Comparison of ENCODE assay signal across 8 cellular contexts in genomic region chr12:119989619-119990381, GRCh38. TPM values are rescaled to one million over a fixed set of nuclear protein-coding genes. Genes with fewer than 3 reads are reported as not detected.
DNase-seq lines count a peak whose midpoint lies in the region; ATAC-seq lines count a peak whose summit lies in the region.

No MANE protein-coding gene starts in this region.

- peak; percentile 32 for ATAC-seq in HG02840 (IDR thresholded peaks at IDR 0.05; ENCODE audit: low FRiP score, unreplicated experiment)

- peak overlapping the region in 1 of 2 donors; percentile 17 for H3K9ac ChIP-seq in mucosa of rectum (ENCODE audit: low read depth in 1 of 2, low read length in 2 of 2)

- DNase-seq in NCI-H82 (lab: John Stamatoyannopoulos, UW), result peak; percentile 75
- no peak for DNase-seq in NCI-H82 treated with DMSO at 0.1 percent for 48 hours (lab: John Stamatoyannopoulos, UW; ENCODE audit: unreplicated experiment)
- peak; percentile 61 for DNase-seq in NOMO-1 treated with DMSO at 0.1 percent for 48 hours (lab: John Stamatoyannopoulos, UW; ENCODE audit: unreplicated experiment)
- DNase-seq in activated T-cell treated with anti-CD3 and anti-CD28 coated beads, Interleukin-2, amount 50 U/mL, for 24 hours, result peak; percentile 81
- DNase-seq in stimulated activated CD8-positive, alpha-beta memory T cell treated with anti-CD3 and anti-CD28 coated beads, Interleukin-7, amount 100 ng/mL, for 1 hour (ENCODE audit: low read depth in 2 of 2), result peak; percentile 41 to 53

- peak overlapping the region; percentile 86 for H3K4me3 Mint-ChIP-seq in activated T-cell treated with anti-CD3 and anti-CD28 coated beads, Interleukin-2, amount 50 U/mL, for 24 hours

- peaks cover 56% of the 10 kb centered on the region for H3K4me1 Mint-ChIP-seq in activated T-cell treated with anti-CD3 and anti-CD28 coated beads, Interleukin-2, amount 50 U/mL, for 24 hours (ENCODE audit: low read depth)

- no peaks in the 10 kb centered on the region for H3K36me3 ChIP-seq in esophagus (ENCODE audit: control insufficient read depth in 2 of 2, insufficient read depth in 2 of 2, low read length in 1 of 2)
- no peaks in the 10 kb centered on the region for H3K36me3 ChIP-seq in mucosa of rectum (ENCODE audit: control insufficient read depth in 2 of 2, insufficient read depth in 2 of 2, low read length in 2 of 2)

- peak overlapping the region; percentile 67 to 73 for H3K4me3 ChIP-seq in esophagus (ENCODE audit: low read depth in 1 of 2, low read length in 2 of 2)
- peak overlapping the region; percentile 63 to 71 for H3K4me3 ChIP-seq in mucosa of rectum (ENCODE audit: low read length in 2 of 2)

- H3K4me1 ChIP-seq in esophagus (ENCODE audit: control insufficient read depth in 2 of 2, insufficient read depth in 2 of 2, low read length in 1 of 2), result peaks cover 0 to 3% of the 10 kb centered on the region in 2 donors
- peaks cover 9 to 11% of the 10 kb centered on the region in 2 donors for H3K4me1 ChIP-seq in mucosa of rectum (ENCODE audit: control insufficient read depth in 2 of 2, insufficient read depth in 2 of 2, low read length in 2 of 2)

- H3K27me3 ChIP-seq in esophagus (ENCODE audit: control insufficient read depth in 1 of 2, insufficient read depth in 2 of 2, low read length in 2 of 2) (no peaks in the 10 kb centered on the region), mucosa of rectum (ENCODE audit: control insufficient read depth in 2 of 2, insufficient read depth in 2 of 2, low read length in 2 of 2) (peaks cover 0 to 2% of the 10 kb centered on the region in 2 donors)

- WGBS in esophagus, 2 donors, result 1% methylated on average over 27 to 98 of the region's 98 CpGs

- H3K27ac Mint-ChIP-seq in activated T-cell treated with anti-CD3 and anti-CD28 coated beads, Interleukin-2, amount 50 U/mL, for 24 hours, result peak overlapping the region; percentile 88

- peak overlapping the region; percentile 88 to 93 for H3K27ac ChIP-seq in esophagus (ENCODE audit: low read depth in 2 of 2, low read length in 1 of 2)
- H3K27ac ChIP-seq in mucosa of rectum (ENCODE audit: low read depth in 2 of 2, low read length in 2 of 2), result peak overlapping the region; percentile 85 to 86

- H3K9me3 ChIP-seq in esophagus (ENCODE audit: control insufficient read depth in 2 of 2, insufficient read depth in 1 of 2, low read depth in 1 of 2, low read length in 1 of 2) (no peaks in the 10 kb centered on the region), mucosa of rectum (ENCODE audit: control insufficient read depth in 2 of 2, low read length in 2 of 2) (no peaks in the 10 kb centered on the region)

- H3K9me3 Mint-ChIP-seq in activated T-cell treated with anti-CD3 and anti-CD28 coated beads, Interleukin-2, amount 50 U/mL, for 24 hours, result no peaks in the 10 kb centered on the region

- H3K27me3 Mint-ChIP-seq in activated T-cell treated with anti-CD3 and anti-CD28 coated beads, Interleukin-2, amount 50 U/mL, for 24 hours, result no peaks in the 10 kb centered on the region

- H3K36me3 Mint-ChIP-seq in activated T-cell treated with anti-CD3 and anti-CD28 coated beads, Interleukin-2, amount 50 U/mL, for 24 hours (ENCODE audit: low read depth), result peaks cover 48% of the 10 kb centered on the region

RNA-seq across cellular contexts. Expression of gene BICDL1, which starts 0.8 kb away (rescaled TPM):
- polyA plus RNA-seq in esophagus, result 10 to 100 TPM; 34.5 to 54.7 TPM
